17 cellular contexts compared by ENCODE assay signal in the genomic region with DNA sequence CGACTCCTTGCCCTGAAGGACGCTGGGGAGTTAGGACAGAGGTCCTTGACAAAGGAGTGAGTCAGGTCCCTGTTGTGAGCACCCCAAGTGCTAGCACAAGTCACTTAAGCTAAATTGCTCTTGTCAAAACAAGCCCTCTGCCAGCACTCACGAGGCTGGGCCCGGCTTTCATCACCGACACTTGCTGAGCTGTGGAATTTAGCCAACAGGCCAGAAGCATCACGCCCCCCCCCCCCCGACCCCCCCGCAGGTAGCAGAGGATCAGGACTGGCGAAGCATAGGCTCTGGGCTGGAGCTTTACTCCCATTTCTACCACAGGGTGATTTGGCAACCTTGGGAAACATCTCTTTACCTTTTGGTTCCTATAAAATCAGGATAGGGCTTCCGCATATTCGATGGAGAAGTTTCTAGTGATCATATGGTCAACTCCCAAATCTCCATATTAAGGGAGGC.
A peak's percentile ranks its signal among the peaks of the same experiment; 100 is the strongest.
DNase-seq lines count a peak whose midpoint lies in the region; ATAC-seq and TF ChIP-seq lines count a peak whose summit lies in the region.
"Had no signal": no experiment of that assay in that cellular context is flagged by ENCODE, and none has a peak within 500 bp of the region (broad histone marks: within the 10 kb centered on the region; RNA-seq: fewer than 3 reads in every experiment).

No MANE protein-coding gene starts in this region.

- no peaks in the 10 kb centered on the region for H3F3A ChIP-seq in GM23248 (ENCODE audit: insufficient read depth)

- in situ Hi-C loops in GM23248 (cut with MboI) = no loop called here

- H3K79me2 ChIP-seq in GM23248 (ENCODE audit: insufficient read depth) = no peaks in the 10 kb centered on the region

- no peaks in the 10 kb centered on the region for H3K9me3 ChIP-seq in muscle layer of duodenum (ENCODE audit: control insufficient read depth in 1 of 2, low read length in 2 of 2)
- no peaks in the 10 kb centered on the region for H3K9me3 ChIP-seq in thyroid gland
- no peaks in the 10 kb centered on the region for H3K9me3 ChIP-seq in GM23248 (ENCODE audit: low read depth)
- H3K9me3 ChIP-seq: SJSA1, upper lobe of left lung had no signal

- no peak for TF ChIP-seq CTCF in thyroid gland (IDR thresholded peaks at IDR 0.05)
- no peak for TF ChIP-seq CTCF in omental fat pad (IDR thresholded peaks at IDR 0.05)

- H3K4me1 ChIP-seq in muscle layer of duodenum (ENCODE audit: control insufficient read depth in 1 of 2, insufficient read depth in 2 of 2, low read length in 2 of 2) (peaks cover 0 to 62% of the 10 kb centered on the region in 2 donors), thyroid gland (no peaks in the 10 kb centered on the region), GM23248 (ENCODE audit: insufficient read depth) (no peaks in the 10 kb centered on the region)
- H3K4me1 ChIP-seq: SJSA1 had no signal

- DNase-seq in NCI-H446 (lab: John Stamatoyannopoulos, UW) = peak; percentile 66 to 88
- no peak for DNase-seq in Right ventricle myocardium inferior (ENCODE audit: missing footprints)
- peak; percentile 55 to 75 for DNase-seq in thyroid gland
- no peak for DNase-seq in stimulated activated CD4-positive, alpha-beta T cell treated with anti-CD3 and anti-CD28 coated beads, Interleukin-12 subunit alpha, Interleukin-12 subunit beta, amount 100 ng/mL, for 4 hours
- no peak for DNase-seq in GM23248
- DNase-seq in omental fat pad (ENCODE audit: low spot score) = no peak
- no peak for DNase-seq in NCI-H1930 (lab: John Stamatoyannopoulos, UW)
- DNase-seq: activated CD4-positive, alpha-beta T cell treated with anti-CD3 and anti-CD28 coated beads, Interleukin-2, amount 10 ng/mL, durations not matched to agents 7 days and 5 days; CD8-positive, alpha-beta memory T cell; H9; Karpas-422; NCI-H1048; NCI-H748 treated with DMSO at 0.1 percent for 48 hours; retina; upper lobe of left lung had no signal

- H3K27me3 ChIP-seq in muscle layer of duodenum (ENCODE audit: low read depth, low read length) = no peaks in the 10 kb centered on the region
- H3K27me3 ChIP-seq in thyroid gland = no peaks in the 10 kb centered on the region
- H3K27me3 ChIP-seq in GM23248 (replicated peaks; ENCODE audit: insufficient read depth) = peaks cover 22% of the 10 kb centered on the region
- H3K27me3 ChIP-seq: SJSA1, upper lobe of left lung had no signal

- H3K36me3 ChIP-seq in muscle layer of duodenum (ENCODE audit: control insufficient read depth in 1 of 2, insufficient read depth in 2 of 2, low read length in 2 of 2) (no peaks in the 10 kb centered on the region), thyroid gland (no peaks in the 10 kb centered on the region), GM23248 (ENCODE audit: low read depth) (no peaks in the 10 kb centered on the region)
- H3K36me3 ChIP-seq: SJSA1, upper lobe of left lung had no signal

- H4K20me1 ChIP-seq in GM23248 (ENCODE audit: insufficient read depth) = no peaks in the 10 kb centered on the region

- H3K4me3 ChIP-seq in muscle layer of duodenum (ENCODE audit: low read depth in 1 of 2, low read length in 2 of 2) (no peak overlapping the region), thyroid gland (replicated peaks in 1 of 3) (no peak overlapping the region), GM23248 (no peak overlapping the region)
- H3K4me3 ChIP-seq: SJSA1, upper lobe of left lung had no signal

- peak overlapping the region; percentile 54 for H3K27ac ChIP-seq in muscle layer of duodenum (ENCODE audit: low read length)
- H3K27ac ChIP-seq in thyroid gland = no peak overlapping the region
- no peak overlapping the region for H3K27ac ChIP-seq in GM23248
- H3K27ac ChIP-seq: SJSA1, upper lobe of left lung had no signal

- WGBS in thyroid gland, 2 donors = 21 to 26% methylated on average over 7 to 10 of the region's 11 CpGs
- 39% methylated on average over 11 of the region's 11 CpGs for WGBS in GM23248 (ENCODE audit: low coverage in 1 of 2, low lambda C conversion rate in 2 of 2, missing lambda C conversion rate in 2 of 2), 2 experiments

- ATAC-seq in Right ventricle myocardium inferior = peak; percentile 76
- no peak for ATAC-seq in omental fat pad (ENCODE audit: low FRiP score)

- H3K4me2 ChIP-seq in GM23248 (ENCODE audit: unreplicated experiment) = no peak overlapping the region

- H3K9ac ChIP-seq in GM23248 = no peak overlapping the region

- H3K9me2 ChIP-seq in GM23248 (ENCODE audit: insufficient read depth) = no peaks in the 10 kb centered on the region

- intact Hi-C loops in Right ventricle myocardium inferior (cut with DNase I) = loop anchor here (2.0 to 5.0 kb wide), 2 partner anchors 31 to 34 kb away; no protein-coding TSS in a partner anchor
- intact Hi-C loops in thyroid gland (cut with DNase I) = no loop called here

- H2AFZ ChIP-seq in GM23248 = no peak overlapping the region

- TF ChIP-seq POLR2A in thyroid gland (IDR thresholded peaks at IDR 0.05) = no peak

Comparison
In these comparisons a context has a peak if more than half of its experiments do, and no peak if none do; other contexts are left out.
1. DNase-seq: peak in NCI-H446 (2 of 2) and thyroid gland (2 of 2); none in Right ventricle myocardium inferior (single experiment), stimulated activated CD4-positive, alpha-beta T cell treated with anti-CD3 and anti-CD28 coated beads, Interleukin-12 subunit alpha, Interleukin-12 subunit beta, amount 100 ng/mL, for 4 hours (single experiment), GM23248 (single experiment), omental fat pad (single experiment) and NCI-H1930 (0 of 2).